20 cellular contexts compared by ENCODE assay signal in the genomic region with DNA sequence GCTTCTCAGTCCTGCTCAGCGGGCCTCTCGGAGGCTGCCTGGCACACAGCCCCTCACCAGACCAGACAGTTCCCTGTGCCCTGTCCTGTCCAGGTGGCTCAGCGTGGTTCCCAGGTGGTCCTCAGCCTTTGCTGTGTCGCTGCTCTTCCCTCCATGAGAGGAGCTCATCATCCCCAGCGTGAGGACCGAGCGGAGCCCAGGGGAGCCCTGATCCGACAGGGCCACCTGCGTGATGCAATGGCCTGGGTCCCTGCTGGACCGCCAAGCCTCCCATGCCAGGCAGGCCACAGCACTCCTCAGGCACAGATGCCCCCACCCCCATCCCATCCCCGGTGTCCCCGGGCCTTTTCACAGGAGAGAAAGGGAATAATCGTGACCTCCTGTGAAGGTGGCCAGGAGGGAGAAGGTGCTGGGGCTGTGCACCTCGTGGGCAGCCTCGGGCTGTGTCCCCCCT. TPM values are rescaled to one million over a fixed set of nuclear protein-coding genes. Genes with fewer than 3 reads are reported as not detected.
DNase-seq lines count a peak whose midpoint lies in the region; ATAC-seq, FAIRE-seq and TF ChIP-seq lines count a peak whose summit lies in the region.
"Had no signal": no experiment of that assay in that cellular context is flagged by ENCODE, and none has a peak within 500 bp of the region (broad histone marks: within the 10 kb centered on the region; RNA-seq: fewer than 3 reads in every experiment).

No MANE protein-coding gene starts in this region.

- TF ChIP-seq POLR2A in vagina (IDR thresholded peaks at IDR 0.05), result no peak
- TF ChIP-seq POLR2A in breast epithelium (IDR thresholded peaks at IDR 0.05), result no peak

- FAIRE-seq in kidney (lab: Jason Lieb, UNC), result no peak
- FAIRE-seq: GM12891, K562 had no signal

- H3K9ac ChIP-seq in kidney (ENCODE audit: low read length in 2 of 2), result no peak overlapping the region

- no peak overlapping the region for H3K27ac ChIP-seq in right atrium auricular region
- H3K27ac ChIP-seq in kidney (ENCODE audit: low read depth in 2 of 2, low read length in 2 of 2), result no peak overlapping the region
- H3K27ac ChIP-seq in vagina, result peak overlapping the region; percentile 67
- no peak overlapping the region for H3K27ac ChIP-seq in breast epithelium
- H3K27ac ChIP-seq: 22Rv1; BLaER1 treated with 17β-estradiol and CSF1 and Interleukin-3, amounts not matched to agents 10 nM and 100 nM had no signal

- no peak overlapping the region for H3K4me3 ChIP-seq in right atrium auricular region
- H3K4me3 ChIP-seq in kidney (ENCODE audit: low read length in 2 of 2), result no peak overlapping the region
- no peak overlapping the region for H3K4me3 ChIP-seq in vagina
- H3K4me3 ChIP-seq in breast epithelium, result no peak overlapping the region
- H3K4me3 ChIP-seq: BLaER1 treated with 17β-estradiol and CSF1 and Interleukin-3, amounts not matched to agents 10 nM and 100 nM; K562 had no signal

- DNase-seq in Right ventricle myocardium inferior (ENCODE audit: missing footprints) (peak; percentile 45), right atrium auricular region (ENCODE audit: low spot score) (no peak), kidney (peak; percentile 62), posterior vena cava (ENCODE audit: low spot score) (peak; percentile 78), vagina (ENCODE audit: extremely low spot score in 2 of 2) (no peak), C1 segment of cervical spinal cord (lab: John Stamatoyannopoulos, UW) (no peak), breast epithelium (ENCODE audit: low spot score in 2 of 2) (no peak)
- DNase-seq in activated CD4-positive, alpha-beta T cell treated with anti-CD3 and anti-CD28 coated beads for 1 hour, result no peak
- DNase-seq: DMS 273 treated with DMSO at 0.1 percent for 48 hours, GF-D8, GOT3, MV-4-11, NCI-H1417 treated with DMSO at 0.1 percent for 48 hours, NCI-H1930, NCI-H2171, NCI-H446 had no signal

- H3K36me3 ChIP-seq in right atrium auricular region (no peaks in the 10 kb centered on the region), kidney (ENCODE audit: control insufficient read depth in 1 of 2, insufficient read depth in 2 of 2, low read length in 2 of 2) (no peaks in the 10 kb centered on the region), vagina (no peaks in the 10 kb centered on the region), breast epithelium (no peaks in the 10 kb centered on the region)
- H3K36me3 ChIP-seq: BLaER1 treated with 17β-estradiol and CSF1 and Interleukin-3, amounts not matched to agents 10 nM and 100 nM had no signal

- intact Hi-C loops in Right ventricle myocardium inferior (cut with DNase I), result loop anchor here (2.0 to 5.0 kb wide), 3 partner anchors 87 to 289 kb away; no protein-coding TSS in a partner anchor
- intact Hi-C loops in kidney (cut with DNase I), result loop anchor here (5.0 kb wide), 1 partner anchor 207 kb away; no protein-coding TSS in a partner anchor
- intact Hi-C loops in posterior vena cava (cut with DNase I), result loop anchor here in 1 of 2 donors (2.0 to 5.0 kb wide), 2 partner anchors 187 to 207 kb away; no protein-coding TSS in a partner anchor
- intact Hi-C loops in vagina (cut with DNase I), result no loop called here
- intact Hi-C loops in breast epithelium (cut with DNase I; ENCODE audit: low total_unique reads), result loop anchor here (5.0 kb wide), 1 partner anchor 207 kb away; no protein-coding TSS in a partner anchor

- no peaks in the 10 kb centered on the region for H3K27me3 ChIP-seq in right atrium auricular region
- no peaks in the 10 kb centered on the region for H3K27me3 ChIP-seq in vagina
- no peaks in the 10 kb centered on the region for H3K27me3 ChIP-seq in breast epithelium

- H3K9me3 ChIP-seq in right atrium auricular region (no peaks in the 10 kb centered on the region), kidney (ENCODE audit: control insufficient read depth in 1 of 2, low read length in 2 of 2) (no peaks in the 10 kb centered on the region), vagina (no peaks in the 10 kb centered on the region), breast epithelium (no peaks in the 10 kb centered on the region)
- H3K9me3 ChIP-seq: BLaER1 treated with 17β-estradiol and CSF1 and Interleukin-3, amounts not matched to agents 10 nM and 100 nM had no signal

- no peak for ATAC-seq in Right ventricle myocardium inferior
- ATAC-seq: K562 had no signal

- TF ChIP-seq CTCF in right atrium auricular region (IDR thresholded peaks at IDR 0.05), result no peak
- TF ChIP-seq CTCF in kidney (IDR thresholded peaks at IDR 0.05; ENCODE audit: borderline replicate concordance, extremely low read depth, insufficient read depth), result no peak
- TF ChIP-seq CTCF in vagina (IDR thresholded peaks at IDR 0.05), result no peak
- no peak for TF ChIP-seq CTCF in breast epithelium (IDR thresholded peaks at IDR 0.05)

- H3K4me1 ChIP-seq in right atrium auricular region, result peaks cover 0 to 34% of the 10 kb centered on the region in 2 donors
- H3K4me1 ChIP-seq in kidney (ENCODE audit: control insufficient read depth in 1 of 2, insufficient read depth in 1 of 2, low read depth in 1 of 2, low read length in 2 of 2), result peaks cover 3 to 9% of the 10 kb centered on the region in 2 donors
- peaks cover 81% of the 10 kb centered on the region for H3K4me1 ChIP-seq in vagina
- H3K4me1 ChIP-seq in breast epithelium, result peaks cover 13 to 16% of the 10 kb centered on the region in 2 donors

RNA-seq across cellular contexts. Expression of gene GPC1, which starts 4.3 kb away (rescaled TPM):
- total RNA-seq in Right ventricle myocardium inferior (182 TPM), right atrium auricular region (100 to 1,000 TPM in 1 of 2 donors, 10 to 100 TPM in 1; 77.4 to 103 TPM), kidney (124 TPM), posterior vena cava (10 to 100 TPM; 69.5 to 83.1 TPM), vagina (73.2 TPM), breast epithelium (10 to 100 TPM; 13.8 to 56.3 (median 21.0) TPM)
- 18.4 TPM for polyA plus RNA-seq in kidney (ENCODE audit: insufficient read depth, low read depth, low replicate concordance)

Comparison
In these comparisons a context has a peak if more than half of its experiments do, and no peak if none do; other contexts are left out.
1. DNase-seq: peak in Right ventricle myocardium inferior (single experiment), kidney (single experiment) and posterior vena cava (single experiment); none in right atrium auricular region (single experiment), vagina (0 of 2), C1 segment of cervical spinal cord (0 of 14), activated CD4-positive, alpha-beta T cell treated with anti-CD3 and anti-CD28 coated beads for 1 hour (single experiment) and breast epithelium (0 of 2).